ENCODE assay signal across 9 cellular contexts in the genomic region with DNA sequence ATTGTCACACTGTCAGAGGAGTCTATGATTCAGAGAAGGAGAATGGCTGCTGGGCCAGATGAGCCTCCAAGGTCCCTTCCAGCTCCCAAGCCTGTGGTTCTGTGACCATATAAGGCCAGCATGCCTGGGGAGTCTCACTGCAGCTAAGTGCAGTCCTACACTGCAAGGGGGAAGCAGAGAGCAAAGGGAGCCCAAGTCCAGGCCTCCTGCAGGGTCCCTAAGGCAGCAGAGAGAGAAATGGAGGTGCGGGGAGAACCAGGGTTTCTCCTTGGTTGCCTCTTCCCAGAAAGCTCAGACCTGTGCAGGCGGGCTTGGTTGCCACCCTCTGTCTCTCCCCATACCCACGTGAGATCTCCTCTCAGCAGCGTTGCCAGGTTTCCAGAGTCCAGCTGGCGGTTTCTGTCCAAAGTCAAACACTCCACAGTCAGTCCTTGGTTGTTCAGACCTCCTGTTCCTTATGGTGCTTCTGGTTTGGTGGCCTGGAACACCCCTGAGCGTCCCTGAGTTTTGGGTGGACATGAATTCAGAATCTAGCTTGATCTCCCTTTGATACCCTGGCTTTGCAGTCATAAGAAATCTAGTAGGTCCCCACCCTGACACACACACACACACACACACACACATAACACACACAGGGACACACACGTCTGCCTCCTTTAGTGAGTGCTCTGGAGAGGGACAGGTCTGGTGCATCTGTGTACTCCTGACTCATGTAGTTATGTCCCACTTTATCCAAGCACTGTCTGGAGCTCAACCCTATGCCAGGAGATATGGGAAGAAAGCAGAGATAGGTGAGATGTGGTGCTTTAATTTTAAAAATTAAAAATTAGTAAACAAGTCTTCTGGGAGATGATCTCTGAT.
DNase-seq lines count a peak whose midpoint lies in the region; ATAC-seq and TF ChIP-seq lines count a peak whose summit lies in the region.
"Had no signal": no experiment of that assay in that cellular context is flagged by ENCODE, and none has a peak within 500 bp of the region (broad histone marks: within the 10 kb centered on the region; RNA-seq: fewer than 3 reads in every experiment).

No MANE protein-coding gene starts in this region.

- H2BK120ac ChIP-seq in mesendoderm (ENCODE audit: low read depth, low read length) = no peak overlapping the region

- H3K18ac ChIP-seq in mesendoderm (ENCODE audit: low read length) = no peak overlapping the region

- H2BK15ac ChIP-seq in mesendoderm (replicated peaks; ENCODE audit: low read depth) = no peak overlapping the region

- H3K4me3 ChIP-seq in duodenal mucosa (ENCODE audit: low read depth in 1 of 2, low read length in 2 of 2) (no peak overlapping the region), mesendoderm (ENCODE audit: low read length) (no peak overlapping the region), upper lobe of left lung (no peak overlapping the region)

- DNase-seq in M059J (ENCODE audit: low read depth) = peak; percentile 95
- DNase-seq in mesendoderm = peak; percentile 92
- DNase-seq in upper lobe of left lung = peak in 1 of 2 donors; percentile 48
- DNase-seq in natural killer cell = no peak
- no peak for DNase-seq in SW480 (ENCODE audit: low spot score)
- DNase-seq: activated T-cell treated with anti-CD3 and anti-CD28 coated beads, Interleukin-2, amount 50 U/mL, for 48 hours; NCI-H2171 treated with DMSO at 0.1 percent for 48 hours had no signal

- no peak overlapping the region for H3K56ac ChIP-seq in mesendoderm (ENCODE audit: low read length)

- ATAC-seq in upper lobe of left lung (ENCODE audit: low FRiP score in 2 of 2) = peak; percentile 14 to 31
- no peak for ATAC-seq in HG02938 (IDR thresholded peaks at IDR 0.05; ENCODE audit: unreplicated experiment)
- ATAC-seq in natural killer cell = no peak

- no peak overlapping the region for H3K4ac ChIP-seq in mesendoderm (ENCODE audit: low read depth, low read length)

- peaks cover 9 to 10% of the 10 kb centered on the region in 2 donors for H3K27me3 Mint-ChIP-seq in natural killer cell (ENCODE audit: low read depth in 2 of 2)

- no peak overlapping the region for H3K23ac ChIP-seq in mesendoderm (ENCODE audit: low read length)

- no peaks in the 10 kb centered on the region for H3K4me1 Mint-ChIP-seq in natural killer cell

- H4K5ac ChIP-seq in mesendoderm (ENCODE audit: low read length) = no peak overlapping the region

- H3K36me3 Mint-ChIP-seq in natural killer cell = no peaks in the 10 kb centered on the region

- H3K9me3 ChIP-seq in duodenal mucosa (ENCODE audit: control insufficient read depth in 1 of 2, low read length in 2 of 2) (no peaks in the 10 kb centered on the region), upper lobe of left lung (no peaks in the 10 kb centered on the region)

- no peaks in the 10 kb centered on the region for H3K36me3 ChIP-seq in duodenal mucosa (ENCODE audit: control insufficient read depth in 1 of 2, insufficient read depth in 2 of 2, low read length in 2 of 2)
- no peaks in the 10 kb centered on the region for H3K36me3 ChIP-seq in mesendoderm (ENCODE audit: control insufficient read depth, insufficient read depth, low read length)
- no peaks in the 10 kb centered on the region for H3K36me3 ChIP-seq in upper lobe of left lung

- H3K79me1 ChIP-seq in mesendoderm (ENCODE audit: low read length) = no peaks in the 10 kb centered on the region

- H3K27ac ChIP-seq in duodenal mucosa (ENCODE audit: low read depth, low read length) = peak overlapping the region; percentile 35
- H3K27ac ChIP-seq in mesendoderm (ENCODE audit: low read depth, low read length) = no peak overlapping the region
- H3K27ac ChIP-seq in upper lobe of left lung = no peak overlapping the region

- no peaks in the 10 kb centered on the region for H3K79me2 ChIP-seq in mesendoderm (ENCODE audit: control insufficient read depth, insufficient read depth, low read length)

- no peak overlapping the region for H4K8ac ChIP-seq in mesendoderm (ENCODE audit: low read depth, low read length)

- H3K9ac ChIP-seq in duodenal mucosa (ENCODE audit: low read depth in 1 of 2, low read length in 2 of 2) = no peak overlapping the region
- H3K9ac ChIP-seq in mesendoderm (ENCODE audit: low read length) = no peak overlapping the region

- H3K27ac Mint-ChIP-seq in natural killer cell = no peak overlapping the region

- no peak for TF ChIP-seq CTCF in upper lobe of left lung (IDR thresholded peaks at IDR 0.05)
- TF ChIP-seq CTCF in natural killer cell (IDR thresholded peaks at IDR 0.05) = no peak

- H3K27me3 ChIP-seq in duodenal mucosa (ENCODE audit: control insufficient read depth in 1 of 2, insufficient read depth in 2 of 2, low read length in 2 of 2) (no peaks in the 10 kb centered on the region), mesendoderm (ENCODE audit: insufficient read depth, low read length, poor library complexity) (no peaks in the 10 kb centered on the region), upper lobe of left lung (no peaks in the 10 kb centered on the region)

- TF ChIP-seq POLR2A in upper lobe of left lung (IDR thresholded peaks at IDR 0.05) = no peak

- H3K9me3 Mint-ChIP-seq in natural killer cell = no peaks in the 10 kb centered on the region

- H2BK5ac ChIP-seq in mesendoderm (ENCODE audit: low read length) = no peak overlapping the region

- no peak overlapping the region for H3K4me2 ChIP-seq in mesendoderm (ENCODE audit: low read length)

- TF ChIP-seq EP300 in upper lobe of left lung (IDR thresholded peaks at IDR 0.05) = no peak

- no peak overlapping the region for H2AK5ac ChIP-seq in mesendoderm (ENCODE audit: low read length)

- H3K4me3 Mint-ChIP-seq in natural killer cell = no peak overlapping the region

- WGBS in mesendoderm (ENCODE audit: extremely low coverage, insufficient coverage, low lambda C conversion rate) = no CpG with 5 or more reads among the region's 7 CpGs
- WGBS in upper lobe of left lung, 2 donors = 65 to 81% methylated on average over 5 to 7 of the region's 7 CpGs

- H3K4me1 ChIP-seq in duodenal mucosa (ENCODE audit: control insufficient read depth in 1 of 2, insufficient read depth in 2 of 2, low read length in 2 of 2) (peaks cover 0 to 4% of the 10 kb centered on the region in 2 donors), mesendoderm (ENCODE audit: control insufficient read depth, low read depth, low read length) (peaks cover 3% of the 10 kb centered on the region), upper lobe of left lung (no peaks in the 10 kb centered on the region)

- intact Hi-C loops in natural killer cell (cut with micrococcal nuclease) = no loop called here

Comparison
In these comparisons a context has a peak if more than half of its experiments do, and no peak if none do; other contexts are left out.
1. DNase-seq: peak in M059J (single experiment) and mesendoderm (single experiment); none in natural killer cell (single experiment) and SW480 (single experiment).
2. ATAC-seq: peak in upper lobe of left lung (2 of 2); none in HG02938 (single experiment) and natural killer cell (0 of 3).